23 cellular contexts compared by ENCODE assay signal in genomic region chr10:126017961-126018560, GRCh38.
A peak's percentile ranks its signal among the peaks of the same experiment; 100 is the strongest.
DNase-seq lines count a peak whose midpoint lies in the region; ATAC-seq and TF ChIP-seq lines count a peak whose summit lies in the region.
"Had no signal": no experiment of that assay in that cellular context is flagged by ENCODE, and none has a peak within 500 bp of the region (broad histone marks: within the 10 kb centered on the region; RNA-seq: fewer than 3 reads in every experiment).

No MANE protein-coding gene starts in this region.

- H3K9ac ChIP-seq in PC-3 (ENCODE audit: low read length) (no peak overlapping the region), fibroblast of lung (ENCODE audit: insufficient read depth, low read length) (no peak overlapping the region)

- TF ChIP-seq CTCF in PC-3 (conservative IDR thresholded peaks at IDR 0.05; ENCODE audit: low read depth, low read length) (no peak), fibroblast of lung (conservative IDR thresholded peaks at IDR 0.05 in 1 of 2, IDR thresholded peaks at IDR 0.05 in 1 of 2; ENCODE audit: low read depth in 1 of 2, low read length in 2 of 2) (no peak), nephron (IDR thresholded peaks at IDR 0.05; ENCODE audit: unreplicated experiment in 3 of 3) (no peak), psoas muscle (IDR thresholded peaks at IDR 0.05) (no peak)

- H3F3A ChIP-seq in PC-3 (ENCODE audit: low read length, unreplicated experiment) = no peaks in the 10 kb centered on the region

- CTCF ChIA-PET in PC-3 (lab: Charles Lee) = no interaction called here

- H4K20me1 ChIP-seq in PC-3 (ENCODE audit: low read length) (no peaks in the 10 kb centered on the region), fibroblast of lung (ENCODE audit: control insufficient read depth, extremely low read depth, insufficient read depth, low read length) (no peaks in the 10 kb centered on the region)

- peak; percentile 60 for DNase-seq in EL
- DNase-seq in PC-3 = peak; percentile 3
- DNase-seq in fibroblast of lung (ENCODE audit: low read depth in 2 of 2) = peak; percentile 51 to 93
- DNase-seq in immature natural killer cell = no peak
- DNase-seq in psoas muscle = no peak
- DNase-seq in DMS 273 (lab: John Stamatoyannopoulos, UW; ENCODE audit: unreplicated experiment) = no peak
- DNase-seq: activated CD8-positive, alpha-beta T cell treated with anti-CD3 and anti-CD28 coated beads for 36 hours; activated T-cell treated with anti-CD3 and anti-CD28 coated beads, Interleukin-2, amount 50 U/mL, for 24 hours; BE2C; erythroblast; head of caudate nucleus; MM.1S; natural killer cell; NCI-H1694; NCI-H446; spleen; substantia nigra; T-cell had no signal

- H2AFZ ChIP-seq in PC-3 (ENCODE audit: low read length) = no peak overlapping the region
- H2AFZ ChIP-seq in fibroblast of lung (ENCODE audit: low read length) = no peak overlapping the region

- WGBS in psoas muscle, 3 donors = 87 to 93% (median 89%) methylated on average over 2 of the region's 2 CpGs

- no peak overlapping the region for H3K4me3 Mint-ChIP-seq in nephron
- no peak overlapping the region for H3K4me3 Mint-ChIP-seq in immature natural killer cell
- H3K4me3 Mint-ChIP-seq: activated CD8-positive, alpha-beta T cell treated with anti-CD3 and anti-CD28 coated beads for 36 hours; activated T-cell treated with anti-CD3 and anti-CD28 coated beads, Interleukin-2, amount 50 U/mL, for 24 hours; natural killer cell; T-cell had no signal

- H3K4me3 ChIP-seq in PC-3 (ENCODE audit: low read length) = no peak overlapping the region
- no peak overlapping the region for H3K4me3 ChIP-seq in fibroblast of lung (replicated peaks in 1 of 4; ENCODE audit: control extremely low read depth in 1 of 4, insufficient read depth in 1 of 4, low read depth in 3 of 4, low read length in 4 of 4)
- H3K4me3 ChIP-seq in psoas muscle = no peak overlapping the region
- H3K4me3 ChIP-seq: breast epithelium, prostate gland, spleen had no signal

- H3K9me2 ChIP-seq in PC-3 (replicated peaks; ENCODE audit: low read length) = no peaks in the 10 kb centered on the region

- H3K27ac ChIP-seq in PC-3 (ENCODE audit: low read length) = no peak overlapping the region
- H3K27ac ChIP-seq in fibroblast of lung (ENCODE audit: insufficient read depth, low read length) = no peak overlapping the region
- H3K27ac ChIP-seq in psoas muscle = no peak overlapping the region
- H3K27ac ChIP-seq: prostate gland, spleen, VCaP had no signal

- H3K4me1 Mint-ChIP-seq in nephron (peaks cover 32% of the 10 kb centered on the region), immature natural killer cell (peaks cover 13 to 14% of the 10 kb centered on the region in 2 donors)

- H3K9me3 ChIP-seq in PC-3 (ENCODE audit: low read length) (no peaks in the 10 kb centered on the region), fibroblast of lung (ENCODE audit: control insufficient read depth, insufficient read depth, low read depth, low read length) (no peaks in the 10 kb centered on the region), psoas muscle (no peaks in the 10 kb centered on the region)
- H3K9me3 ChIP-seq: BE2C, breast epithelium, prostate gland, spleen had no signal

- no peak for ATAC-seq in PC-3
- ATAC-seq in psoas muscle = no peak
- ATAC-seq: activated CD8-positive, alpha-beta T cell treated with anti-CD3 and anti-CD28 coated beads for 36 hours; activated naive CD4-positive, alpha-beta T cell treated with anti-CD3 and anti-CD28 coated beads, Interleukin-2, amount 50 U/mL, for 72 hours; natural killer cell; T-cell had no signal

- POLR2A ChIA-PET in PC-3 (lab: Charles Lee; ENCODE audit: unreplicated experiment) = no interaction called here

- BruUV-seq in PC-3 (replicated peaks; lab: Mats Ljungman, UMichigan) = no TSS peak

- H3K4me2 ChIP-seq in PC-3 (ENCODE audit: low read length) = no peak overlapping the region
- no peak overlapping the region for H3K4me2 ChIP-seq in fibroblast of lung (ENCODE audit: extremely low read depth, insufficient read depth, low read length)

- H3K4me1 ChIP-seq in PC-3 (ENCODE audit: insufficient read depth, low read length) (peaks cover 35% of the 10 kb centered on the region), fibroblast of lung (ENCODE audit: control insufficient read depth, extremely low read depth, insufficient read depth, low read length) (peaks cover 11% of the 10 kb centered on the region), psoas muscle (no peaks in the 10 kb centered on the region)
- H3K4me1 ChIP-seq: BE2C, breast epithelium, prostate gland, spleen had no signal

- H3K27me3 ChIP-seq in PC-3 (ENCODE audit: low read length) (no peaks in the 10 kb centered on the region), fibroblast of lung (ENCODE audit: control insufficient read depth, insufficient read depth, low read length) (no peaks in the 10 kb centered on the region), psoas muscle (ENCODE audit: insufficient read depth in 3 of 3, low read length in 2 of 3) (no peaks in the 10 kb centered on the region)
- H3K27me3 ChIP-seq: BE2C, breast epithelium, spleen had no signal

- H3K79me2 ChIP-seq in PC-3 (ENCODE audit: low read length) (no peaks in the 10 kb centered on the region), fibroblast of lung (ENCODE audit: control insufficient read depth, insufficient read depth, low read length) (no peaks in the 10 kb centered on the region)

- H3K27ac Mint-ChIP-seq in nephron (peak overlapping the region; percentile 38 to 85 (median 79)), immature natural killer cell (peak overlapping the region in 2 of 6 donors; percentile 11 to 16)
- H3K27ac Mint-ChIP-seq: activated CD8-positive, alpha-beta T cell treated with anti-CD3 and anti-CD28 coated beads for 36 hours; activated naive CD4-positive, alpha-beta T cell treated with anti-CD3 and anti-CD28 coated beads, Interleukin-2, amount 50 U/mL, for 72 hours; activated T-cell treated with anti-CD3 and anti-CD28 coated beads, Interleukin-2, amount 50 U/mL, for 24 hours; T-cell had no signal

- H3K36me3 Mint-ChIP-seq in nephron (ENCODE audit: low read depth) (peaks cover 18% of the 10 kb centered on the region), immature natural killer cell (peaks cover 0 to 4% (median 0%) of the 10 kb centered on the region in 3 donors)
- H3K36me3 Mint-ChIP-seq: activated naive CD4-positive, alpha-beta T cell treated with anti-CD3 and anti-CD28 coated beads, Interleukin-2, amount 50 U/mL, for 72 hours; natural killer cell; T-cell had no signal

- no peaks in the 10 kb centered on the region for H3K9me3 Mint-ChIP-seq in nephron
- H3K9me3 Mint-ChIP-seq in immature natural killer cell = peaks cover 0 to 2% (median 0%) of the 10 kb centered on the region in 6 donors
- H3K9me3 Mint-ChIP-seq: activated CD8-positive, alpha-beta T cell treated with anti-CD3 and anti-CD28 coated beads for 36 hours; activated naive CD4-positive, alpha-beta T cell treated with anti-CD3 and anti-CD28 coated beads, Interleukin-2, amount 50 U/mL, for 72 hours; activated T-cell treated with anti-CD3 and anti-CD28 coated beads, Interleukin-2, amount 50 U/mL, for 24 hours; natural killer cell; T-cell had no signal

- H3K36me3 ChIP-seq in PC-3 (ENCODE audit: low read depth, low read length) (no peaks in the 10 kb centered on the region), fibroblast of lung (ENCODE audit: control insufficient read depth, insufficient read depth, low read length) (no peaks in the 10 kb centered on the region), psoas muscle (ENCODE audit: insufficient read depth in 1 of 2, low read depth in 1 of 2) (no peaks in the 10 kb centered on the region)
- H3K36me3 ChIP-seq: BE2C, breast epithelium, prostate gland, spleen had no signal

- H3K27me3 Mint-ChIP-seq in nephron (ENCODE audit: low read depth) (no peaks in the 10 kb centered on the region), immature natural killer cell (ENCODE audit: low read depth in 3 of 3) (peaks cover 1 to 5% (median 2%) of the 10 kb centered on the region in 3 donors)

- intact Hi-C loops in PC-3 (cut with micrococcal nuclease) = loop anchor here (10.0 kb wide), 1 partner anchor 77 kb away; no protein-coding TSS in a partner anchor
- intact Hi-C loops in psoas muscle (cut with DNase I) = no loop called here

Comparison
In these comparisons a context has a peak if more than half of its experiments do, and no peak if none do; other contexts are left out.
1. DNase-seq: peak in EL (single experiment), PC-3 (single experiment) and fibroblast of lung (2 of 2); none in immature natural killer cell (0 of 3), psoas muscle (0 of 2) and DMS 273 (single experiment).